ENCODE assay signal across 21 cellular contexts in the genomic region with DNA sequence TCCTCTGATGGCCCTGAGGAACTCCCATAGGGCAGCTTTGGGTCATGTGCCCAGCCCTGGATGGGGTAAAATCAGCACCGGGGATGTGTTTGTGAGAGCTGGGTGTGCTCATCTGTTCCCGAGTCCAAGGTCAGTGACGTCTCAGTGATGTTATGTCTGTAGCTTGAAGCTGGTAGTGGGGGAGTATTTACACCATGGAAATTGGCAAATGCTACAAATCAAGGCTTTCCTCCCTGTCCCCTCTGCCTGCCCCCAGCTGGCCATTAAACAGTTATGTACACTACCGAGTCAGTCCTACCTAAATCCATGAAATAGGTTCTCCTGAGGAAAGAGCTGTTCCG.
A peak's percentile ranks its signal among the peaks of the same experiment; 100 is the strongest.
DNase-seq lines count a peak whose midpoint lies in the region; ATAC-seq and TF ChIP-seq lines count a peak whose summit lies in the region.
"Had no signal": no experiment of that assay in that cellular context is flagged by ENCODE, and none has a peak within 500 bp of the region (broad histone marks: within the 10 kb centered on the region; RNA-seq: fewer than 3 reads in every experiment).

No MANE protein-coding gene starts in this region.

- H3K4me3 Mint-ChIP-seq in progenitor cell of endocrine pancreas (ENCODE audit: low read depth) (no peak overlapping the region), GM23338 (no peak overlapping the region)

- DNase-seq in DND-41 = no peak
- no peak for DNase-seq in left colon
- DNase-seq in progenitor cell of endocrine pancreas (ENCODE audit: low spot score, unreplicated experiment) = no peak
- no peak for DNase-seq in GM23338 (ENCODE audit: low spot score)
- DNase-seq: COR-L47, DMS153, MV-4-11, NCI-H1417, NCI-H187, NCI-H2107, NCI-H510A treated with DMSO at 0.1 percent for 48 hours, NCI-H774, PC-3, SHP77 treated with DMSO at 0.1 percent for 48 hours, SK-N-SH had no signal

- H3K27ac ChIP-seq in DND-41 (ENCODE audit: low read length) (peak overlapping the region; percentile 89), OCI-LY1 (ENCODE audit: low read depth, low read length, poor library complexity, severe bottlenecking) (peak overlapping the region; percentile 98), GM23338 (ENCODE audit: low read depth) (no peak overlapping the region)
- H3K27ac ChIP-seq: A549, C4-2B had no signal

- intact Hi-C loops in left colon (cut with DNase I, micrococcal nuclease) = no loop called here

- H3K79me2 ChIP-seq in DND-41 (ENCODE audit: insufficient read depth, low read length) = peaks cover 29% of the 10 kb centered on the region
- no peaks in the 10 kb centered on the region for H3K79me2 ChIP-seq in OCI-LY1 (ENCODE audit: insufficient read depth, low read length)
- no peaks in the 10 kb centered on the region for H3K79me2 ChIP-seq in GM23338 (replicated peaks; ENCODE audit: insufficient read depth)

- H2AFZ ChIP-seq in DND-41 (ENCODE audit: low read depth, low read length) (no peak overlapping the region), OCI-LY1 (ENCODE audit: low read length) (no peak overlapping the region), GM23338 (no peak overlapping the region)

- no peak for ATAC-seq in DND-41 (ENCODE audit: insufficient read depth, low read depth)
- peak; percentile 34 for ATAC-seq in left colon
- ATAC-seq in GM19324 (IDR thresholded peaks at IDR 0.05; ENCODE audit: low FRiP score, unreplicated experiment) = no peak
- no peak for ATAC-seq in GM18505 (IDR thresholded peaks at IDR 0.05; ENCODE audit: unreplicated experiment)
- no peak for ATAC-seq in GM23338
- ATAC-seq: A549, PC-3 had no signal

- no peaks in the 10 kb centered on the region for H3K27me3 ChIP-seq in DND-41 (ENCODE audit: insufficient read depth, low read length, poor library complexity)
- no peaks in the 10 kb centered on the region for H3K27me3 ChIP-seq in OCI-LY1 (ENCODE audit: insufficient read depth, low read length)
- no peaks in the 10 kb centered on the region for H3K27me3 ChIP-seq in GM23338 (ENCODE audit: insufficient read depth)

- H4K20me1 ChIP-seq in DND-41 (ENCODE audit: insufficient read depth, low read length) = no peaks in the 10 kb centered on the region
- no peaks in the 10 kb centered on the region for H4K20me1 ChIP-seq in OCI-LY1 (ENCODE audit: insufficient read depth, low read length)
- H4K20me1 ChIP-seq in GM23338 (replicated peaks; ENCODE audit: insufficient read depth) = no peaks in the 10 kb centered on the region

- H3K36me3 ChIP-seq in DND-41 (ENCODE audit: insufficient read depth, low read length) = no peaks in the 10 kb centered on the region
- H3K36me3 ChIP-seq in OCI-LY1 (ENCODE audit: insufficient read depth, low read length) = no peaks in the 10 kb centered on the region
- H3K36me3 ChIP-seq in GM23338 (ENCODE audit: insufficient read depth) = no peaks in the 10 kb centered on the region
- H3K36me3 ChIP-seq: HAP-1 had no signal

- H3K36me3 Mint-ChIP-seq in progenitor cell of endocrine pancreas (ENCODE audit: insufficient read depth) = no peaks in the 10 kb centered on the region
- no peaks in the 10 kb centered on the region for H3K36me3 Mint-ChIP-seq in GM23338 (ENCODE audit: low read depth)

- H3F3A ChIP-seq in OCI-LY1 (ENCODE audit: insufficient read depth, low read length) (peaks cover 5% of the 10 kb centered on the region; the same call in 1 of the 2 replicates), GM23338 (replicated peaks; ENCODE audit: low read depth) (no peaks in the 10 kb centered on the region)

- no peak overlapping the region for H3K4me3 ChIP-seq in DND-41 (ENCODE audit: low read depth in 1 of 2, low read length in 2 of 2)
- no peak overlapping the region for H3K4me3 ChIP-seq in OCI-LY1 (ENCODE audit: low read depth, low read length, poor library complexity, severe bottlenecking)
- no peak overlapping the region for H3K4me3 ChIP-seq in GM23338
- H3K4me3 ChIP-seq: A549, HAP-1 had no signal

- no peak for TF ChIP-seq POLR2A in GM18505 (IDR thresholded peaks at IDR 0.05; ENCODE audit: borderline replicate concordance, extremely low read depth, insufficient read depth, insufficient read length)

- H3K4me1 ChIP-seq in DND-41 (ENCODE audit: insufficient read depth, low read length) = peaks cover 100% of the 10 kb centered on the region
- peaks cover 99% of the 10 kb centered on the region for H3K4me1 ChIP-seq in OCI-LY1 (ENCODE audit: insufficient read depth, low read length, severe bottlenecking)
- H3K4me1 ChIP-seq in GM23338 (ENCODE audit: insufficient read depth) = no peaks in the 10 kb centered on the region
- H3K4me1 ChIP-seq: A549, HAP-1 had no signal

- H3K27me3 Mint-ChIP-seq in progenitor cell of endocrine pancreas = peaks cover 6% of the 10 kb centered on the region
- H3K27me3 Mint-ChIP-seq in GM23338 (ENCODE audit: insufficient read depth, low read depth, poor library complexity) = no peaks in the 10 kb centered on the region

- peak overlapping the region; percentile 41 for H3K27ac Mint-ChIP-seq in progenitor cell of endocrine pancreas
- no peak overlapping the region for H3K27ac Mint-ChIP-seq in GM23338

- H3K4me2 ChIP-seq in DND-41 (ENCODE audit: insufficient read depth, low read length) = peak overlapping the region; percentile 48
- H3K4me2 ChIP-seq in OCI-LY1 (ENCODE audit: low read length) = peak overlapping the region; percentile 42; the same call in 1 of the 2 replicates
- H3K4me2 ChIP-seq in GM23338 = no peak overlapping the region
- H3K4me2 ChIP-seq: A549, SK-N-SH had no signal

- H3K9me3 ChIP-seq in DND-41 (ENCODE audit: insufficient read depth, low read length, severe bottlenecking) (no peaks in the 10 kb centered on the region), OCI-LY1 (ENCODE audit: low read length) (no peaks in the 10 kb centered on the region)
- H3K9me3 ChIP-seq: A549, HAP-1, SK-N-SH had no signal

- H3K9ac ChIP-seq in DND-41 (ENCODE audit: low read depth, low read length) = no peak overlapping the region
- no peak overlapping the region; the same call in 1 of the 2 replicates for H3K9ac ChIP-seq in OCI-LY1 (ENCODE audit: low read length)
- H3K9ac ChIP-seq: SK-N-SH had no signal

- no peaks in the 10 kb centered on the region for H3K4me1 Mint-ChIP-seq in progenitor cell of endocrine pancreas (ENCODE audit: low read depth)
- peaks cover 11% of the 10 kb centered on the region; the same call in 2 of the 3 replicates for H3K4me1 Mint-ChIP-seq in GM23338

- no peak for TF ChIP-seq CTCF in DND-41 (IDR thresholded peaks at IDR 0.05; ENCODE audit: borderline replicate concordance, extremely low read depth, low read length, poor library complexity, severe bottlenecking)
- TF ChIP-seq CTCF in OCI-LY1 (IDR thresholded peaks at IDR 0.05; ENCODE audit: low read length) = no peak
- no peak for TF ChIP-seq CTCF in progenitor cell of endocrine pancreas (IDR thresholded peaks at IDR 0.05; ENCODE audit: unreplicated experiment)
- no peak for TF ChIP-seq CTCF in GM23338 (conservative IDR thresholded peaks at IDR 0.05; ENCODE audit: low read depth in 2 of 2)

- H3K9me3 Mint-ChIP-seq in progenitor cell of endocrine pancreas (ENCODE audit: low read depth) = no peaks in the 10 kb centered on the region
- no peaks in the 10 kb centered on the region for H3K9me3 Mint-ChIP-seq in GM23338

- H3K9me2 ChIP-seq in OCI-LY1 (ENCODE audit: low read depth, low read length) (no peaks in the 10 kb centered on the region), GM23338 (ENCODE audit: insufficient read depth) (no peaks in the 10 kb centered on the region)
- H3K9me2 ChIP-seq: SK-N-SH had no signal

TF ChIP-seq in GM23338, 12 proteins besides CTCF, POLR2A, EP300 and RAD21:
- no peak for TF ChIP-seq STAT1 (IDR thresholded peaks at IDR 0.05; ENCODE audit: unreplicated experiment)
- no peak for TF ChIP-seq ZNF331 (CRISPR knock-in tag; IDR thresholded peaks at IDR 0.05; ENCODE audit: low read depth)
TF ChIP-seq in GM23338: peak in this region for 0.
